Comparison of ENCODE assay signal across 8 cellular contexts in genomic region chr3:16300881-16301359, GRCh38. TPM values are rescaled to one million over a fixed set of nuclear protein-coding genes. Genes with fewer than 3 reads are reported as not detected.
DNase-seq lines count a peak whose midpoint lies in the region; ATAC-seq and TF ChIP-seq lines count a peak whose summit lies in the region.

No MANE protein-coding gene starts in this region.

- peak overlapping the region; percentile 81 for H3K27ac ChIP-seq in CD4-positive, CD25-positive, alpha-beta regulatory T cell (ENCODE audit: insufficient read depth, low read length, poor library complexity, severe bottlenecking)
- peak overlapping the region; percentile 93 for H3K27ac ChIP-seq in KOPT-K1 (ENCODE audit: low read depth, low read length, poor library complexity, severe bottlenecking)

- peaks cover 41% of the 10 kb centered on the region for H3K36me3 ChIP-seq in CD4-positive, CD25-positive, alpha-beta regulatory T cell (ENCODE audit: control insufficient read depth, insufficient read depth, low read length)
- peaks cover 62% of the 10 kb centered on the region for H3K36me3 ChIP-seq in KOPT-K1 (ENCODE audit: insufficient read depth, low read length)

- peak; percentile 89 to 91 for ATAC-seq in CD4-positive, CD25-positive, alpha-beta regulatory T cell (ENCODE audit: low read depth in 2 of 2)
- peak; percentile 73 for ATAC-seq in GM21381 (IDR thresholded peaks at IDR 0.05; ENCODE audit: unreplicated experiment)

- H3K9me3 ChIP-seq in CD4-positive, CD25-positive, alpha-beta regulatory T cell (ENCODE audit: control insufficient read depth in 2 of 2, low read length in 2 of 2) = no peaks in the 10 kb centered on the region
- peaks cover 18% of the 10 kb centered on the region for H3K9me3 ChIP-seq in KOPT-K1 (ENCODE audit: insufficient read depth, low read length, poor library complexity, severe bottlenecking)

- no peaks in the 10 kb centered on the region for H3K27me3 Mint-ChIP-seq in CD4-positive, CD25-positive, alpha-beta regulatory T cell

- H3K4me1 ChIP-seq in CD4-positive, CD25-positive, alpha-beta regulatory T cell (ENCODE audit: control insufficient read depth, insufficient read depth, low read length, poor library complexity, severe bottlenecking) = peaks cover 88% of the 10 kb centered on the region

- peaks cover 73% of the 10 kb centered on the region for H3K36me3 Mint-ChIP-seq in CD4-positive, CD25-positive, alpha-beta regulatory T cell

- H3K4me3 ChIP-seq in CD4-positive, CD25-positive, alpha-beta regulatory T cell (ENCODE audit: low read depth, low read length) = peak overlapping the region; percentile 92

- in situ Hi-C loops in GM13977 (cut with MboI; ENCODE audit: low pct_unique_long_range_greater_than_20kb, low sequenced_read_pairs, unreplicated experiment) = no loop called here

- H3K4me3 Mint-ChIP-seq in CD4-positive, CD25-positive, alpha-beta regulatory T cell = peak overlapping the region; percentile 91 to 96 (median 94)

- DNase-seq in CD4-positive, CD25-positive, alpha-beta regulatory T cell = peak; percentile 29 to 91 (median 77)
- peak; percentile 23 for DNase-seq in effector CD8-positive, alpha-beta T cell (lab: John Stamatoyannopoulos, UW)
- DNase-seq in middle frontal gyrus (ENCODE audit: extremely low spot score, low spot score) (no peak), NCI-H2029 (lab: John Stamatoyannopoulos, UW) (no peak), GM13977 (ENCODE audit: low spot score) (no peak), kidney glomerular epithelial cell (lab: John Stamatoyannopoulos, UW) (no peak)

- no peaks in the 10 kb centered on the region for H3K9me3 Mint-ChIP-seq in CD4-positive, CD25-positive, alpha-beta regulatory T cell

- H3K4me1 Mint-ChIP-seq in CD4-positive, CD25-positive, alpha-beta regulatory T cell = peaks cover 43 to 95% (median 79%) of the 10 kb centered on the region in 4 donors

- no peaks in the 10 kb centered on the region for H3K27me3 ChIP-seq in CD4-positive, CD25-positive, alpha-beta regulatory T cell (ENCODE audit: control insufficient read depth, insufficient read depth, low read length)

- no peak for TF ChIP-seq CTCF in GM13977 (IDR thresholded peaks at IDR 0.05; ENCODE audit: extremely low read depth, insufficient read depth, missing control alignments)

- peak overlapping the region; percentile 96 to 99 (median 96) for H3K27ac Mint-ChIP-seq in CD4-positive, CD25-positive, alpha-beta regulatory T cell

RNA-seq across cellular contexts. Expression of gene OXNAD1, which starts 35.9 kb away (rescaled TPM):
- total RNA-seq in CD4-positive, CD25-positive, alpha-beta regulatory T cell = 109 TPM
- polyA plus RNA-seq in CD4-positive, CD25-positive, alpha-beta regulatory T cell = 10 to 100 TPM; 31.1 to 67.1 (median 50.4) TPM

RNA-seq across cellular contexts. Expression of gene DPH3, which starts 36.2 kb away (rescaled TPM):
- 20.0 TPM for total RNA-seq in CD4-positive, CD25-positive, alpha-beta regulatory T cell
- 10 to 100 TPM; 19.6 to 30.0 (median 22.5) TPM for polyA plus RNA-seq in CD4-positive, CD25-positive, alpha-beta regulatory T cell

Comparison
In these comparisons a context has a peak if more than half of its experiments do, and no peak if none do; other contexts are left out.
1. DNase-seq: peak in CD4-positive, CD25-positive, alpha-beta regulatory T cell (3 of 3) and effector CD8-positive, alpha-beta T cell (single experiment); none in middle frontal gyrus (single experiment), NCI-H2029 (single experiment), GM13977 (single experiment) and kidney glomerular epithelial cell (single experiment).